11 cellular contexts compared by ENCODE assay signal in the genomic region with DNA sequence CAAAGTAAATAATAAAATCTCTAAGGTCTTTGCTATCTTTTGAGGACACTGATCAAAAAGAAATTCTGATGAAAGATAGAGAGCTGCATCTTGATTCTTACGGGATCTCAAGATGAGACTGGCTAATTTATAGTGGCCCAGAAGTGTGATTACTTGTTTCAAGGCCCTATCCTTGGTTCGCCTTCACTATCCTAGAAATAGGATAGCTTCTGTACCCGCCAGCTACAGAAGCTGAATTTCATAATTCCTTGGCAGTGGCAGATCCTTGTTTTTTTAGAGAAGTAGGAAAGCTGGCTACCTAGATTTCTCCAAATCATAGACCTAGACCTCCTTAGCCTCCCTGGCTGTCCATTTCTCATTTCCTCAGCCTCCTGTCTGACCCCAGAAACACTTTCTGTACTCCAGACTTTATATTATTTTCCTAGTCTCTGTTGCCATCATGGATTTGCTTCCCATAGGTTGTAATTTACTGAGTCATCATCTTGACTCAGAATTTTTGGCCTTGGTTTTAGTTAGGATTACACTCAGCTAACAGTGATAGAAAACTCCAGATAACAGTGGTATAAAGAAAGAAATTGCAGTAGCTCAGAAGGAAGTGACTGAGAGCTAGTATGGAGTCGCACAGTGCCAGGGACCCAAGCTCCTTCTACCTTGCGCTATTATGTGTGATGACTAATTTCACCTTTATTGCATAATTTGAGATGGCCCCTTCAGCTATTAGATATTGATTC. TPM values are rescaled to one million over a fixed set of nuclear protein-coding genes. Genes with fewer than 3 reads are reported as not detected.
DNase-seq lines count a peak whose midpoint lies in the region; ATAC-seq and TF ChIP-seq lines count a peak whose summit lies in the region.
"Had no signal": no experiment of that assay in that cellular context is flagged by ENCODE, and none has a peak within 500 bp of the region (broad histone marks: within the 10 kb centered on the region; RNA-seq: fewer than 3 reads in every experiment).

No MANE protein-coding gene starts in this region.

- H3K4me1 ChIP-seq in adrenal gland (replicated peaks in 1 of 2) (peaks cover 23 to 50% of the 10 kb centered on the region in 2 donors), hepatocyte (ENCODE audit: insufficient read depth) (peaks cover 5% of the 10 kb centered on the region), aorta (ENCODE audit: control insufficient read depth in 1 of 2, insufficient read depth in 2 of 2, low read length in 2 of 2) (peaks cover 0 to 2% of the 10 kb centered on the region in 2 donors)

- 39 to 56% (median 53%) methylated on average over 5 of the region's 5 CpGs for WGBS in adrenal gland, 4 donors
- 89% methylated on average over 5 of the region's 5 CpGs for WGBS in hepatocyte (ENCODE audit: low lambda C conversion rate, missing lambda C conversion rate)
- WGBS in aorta, 2 donors, result 85% methylated on average over 5 of the region's 5 CpGs

- H3K27me3 Mint-ChIP-seq in natural killer cell (ENCODE audit: low read depth in 2 of 2), result no peaks in the 10 kb centered on the region
- no peaks in the 10 kb centered on the region for H3K27me3 Mint-ChIP-seq in natural killer cell treated with Interleukin-12 subunit alpha and Interleukin-12 subunit beta and Interleukin-15 and Interleukin-18, amount 100 ng/mL, for 72 hours
- H3K27me3 Mint-ChIP-seq: CD4-positive, alpha-beta T cell; T-helper 17 cell had no signal

- no peaks in the 10 kb centered on the region for H3K9me2 ChIP-seq in hepatocyte (replicated peaks; ENCODE audit: insufficient read depth)

- ATAC-seq in natural killer cell, result no peak
- no peak for ATAC-seq in natural killer cell treated with Interleukin-12 subunit alpha and Interleukin-12 subunit beta and Interleukin-15 and Interleukin-18, amount 100 ng/mL, for 72 hours
- peak; percentile 66 for ATAC-seq in aorta (ENCODE audit: low FRiP score)
- ATAC-seq in GM18502 (IDR thresholded peaks at IDR 0.05; ENCODE audit: poor library complexity, unreplicated experiment), result no peak
- ATAC-seq: T-helper 17 cell had no signal

- no peaks in the 10 kb centered on the region for H3K9me3 Mint-ChIP-seq in natural killer cell
- no peaks in the 10 kb centered on the region for H3K9me3 Mint-ChIP-seq in natural killer cell treated with Interleukin-12 subunit alpha and Interleukin-12 subunit beta and Interleukin-15 and Interleukin-18, amount 100 ng/mL, for 72 hours
- H3K9me3 Mint-ChIP-seq: CD4-positive, alpha-beta T cell had no signal

- no peak for DNase-seq in natural killer cell
- DNase-seq in natural killer cell treated with Interleukin-12 subunit alpha and Interleukin-12 subunit beta and Interleukin-15 and Interleukin-18, amount 100 ng/mL, for 72 hours (ENCODE audit: low spot score), result no peak
- DNase-seq in adrenal gland, result peak in 1 of 7 donors; percentile 13
- DNase-seq in hepatocyte (ENCODE audit: low spot score), result peak; percentile 19
- no peak for DNase-seq in aorta
- no peak for DNase-seq in effector CD8-positive, alpha-beta T cell (lab: John Stamatoyannopoulos, UW)
- DNase-seq in NCI-H526 treated with DMSO at 0.1 percent for 48 hours (lab: John Stamatoyannopoulos, UW), result no peak
- DNase-seq: CD4-positive, alpha-beta T cell; NCI-H446 treated with DMSO at 0.1 percent for 48 hours; T-helper 17 cell had no signal

- TF ChIP-seq POLR2A in adrenal gland (IDR thresholded peaks at IDR 0.05), result no peak

- H3K4me3 Mint-ChIP-seq in natural killer cell, result no peak overlapping the region
- H3K4me3 Mint-ChIP-seq in natural killer cell treated with Interleukin-12 subunit alpha and Interleukin-12 subunit beta and Interleukin-15 and Interleukin-18, amount 100 ng/mL, for 72 hours, result no peak overlapping the region
- H3K4me3 Mint-ChIP-seq: CD4-positive, alpha-beta T cell; T-helper 17 cell had no signal

- TF ChIP-seq CTCF in natural killer cell (IDR thresholded peaks at IDR 0.05) (no peak), adrenal gland (IDR thresholded peaks at IDR 0.05) (no peak), hepatocyte (IDR thresholded peaks at IDR 0.05; ENCODE audit: poor library complexity) (no peak)

- H3K27ac Mint-ChIP-seq in natural killer cell, result peak overlapping the region; percentile 14 to 55
- H3K27ac Mint-ChIP-seq in natural killer cell treated with Interleukin-12 subunit alpha and Interleukin-12 subunit beta and Interleukin-15 and Interleukin-18, amount 100 ng/mL, for 72 hours, result no peak overlapping the region
- H3K27ac Mint-ChIP-seq: T-helper 17 cell had no signal

- peaks cover 89% of the 10 kb centered on the region for H4K20me1 ChIP-seq in hepatocyte (ENCODE audit: insufficient read depth, poor library complexity, severe bottlenecking)

- intact Hi-C loops in natural killer cell (cut with micrococcal nuclease), result no loop called here
- intact Hi-C loops in adrenal gland (cut with DNase I), result no loop called here
- intact Hi-C loops in aorta (cut with DNase I), result no loop called here

- no peak overlapping the region for H2AFZ ChIP-seq in hepatocyte

- H3K27ac ChIP-seq in adrenal gland (peak overlapping the region; percentile 33 to 73 (median 52)), hepatocyte (peak overlapping the region; percentile 50), aorta (ENCODE audit: low read depth in 1 of 2, low read length in 2 of 2) (no peak overlapping the region)

- H3K36me3 ChIP-seq in adrenal gland (replicated peaks in 1 of 2), result no peaks in the 10 kb centered on the region
- no peaks in the 10 kb centered on the region for H3K36me3 ChIP-seq in hepatocyte (replicated peaks; ENCODE audit: insufficient read depth, low read depth)
- H3K36me3 ChIP-seq in aorta (ENCODE audit: control insufficient read depth in 1 of 2, insufficient read depth in 2 of 2, low read length in 1 of 2), result no peaks in the 10 kb centered on the region

- no peaks in the 10 kb centered on the region for H3K36me3 Mint-ChIP-seq in natural killer cell
- no peaks in the 10 kb centered on the region for H3K36me3 Mint-ChIP-seq in natural killer cell treated with Interleukin-12 subunit alpha and Interleukin-12 subunit beta and Interleukin-15 and Interleukin-18, amount 100 ng/mL, for 72 hours

- H3K27me3 ChIP-seq in adrenal gland, result no peaks in the 10 kb centered on the region
- H3K27me3 ChIP-seq in hepatocyte, result no peaks in the 10 kb centered on the region
- no peaks in the 10 kb centered on the region for H3K27me3 ChIP-seq in aorta (ENCODE audit: control insufficient read depth in 1 of 2, insufficient read depth in 2 of 2, low read length in 1 of 2)

- H3K4me3 ChIP-seq in adrenal gland, result no peak overlapping the region
- H3K4me3 ChIP-seq in hepatocyte, result no peak overlapping the region
- H3K4me3 ChIP-seq in aorta (ENCODE audit: low read length in 2 of 2), result no peak overlapping the region

- peaks cover 99% of the 10 kb centered on the region for H3K79me2 ChIP-seq in hepatocyte

- peak overlapping the region; percentile 17 for H3K4me2 ChIP-seq in hepatocyte

- peaks cover 57 to 60% of the 10 kb centered on the region in 2 donors for H3K4me1 Mint-ChIP-seq in natural killer cell
- peaks cover 31 to 44% of the 10 kb centered on the region in 2 donors for H3K4me1 Mint-ChIP-seq in natural killer cell treated with Interleukin-12 subunit alpha and Interleukin-12 subunit beta and Interleukin-15 and Interleukin-18, amount 100 ng/mL, for 72 hours (ENCODE audit: low read depth in 2 of 2)

- no peaks in the 10 kb centered on the region for H3K9me3 ChIP-seq in adrenal gland (replicated peaks in 1 of 3)
- no peaks in the 10 kb centered on the region for H3K9me3 ChIP-seq in hepatocyte (ENCODE audit: low read depth)
- no peaks in the 10 kb centered on the region for H3K9me3 ChIP-seq in aorta (ENCODE audit: control insufficient read depth, low read length)

RNA-seq across cellular contexts. Expression of a gene that starts 27.7 kb away (rescaled TPM):
- total RNA-seq in natural killer cell, result 10 to 100 TPM; 80.2 to 84.4 (median 84.0) TPM
- total RNA-seq in natural killer cell treated with Interleukin-12 subunit alpha and Interleukin-12 subunit beta and Interleukin-15 and Interleukin-18, amount 100 ng/mL, for 72 hours, result 10 to 100 TPM; 34.8 to 48.9 TPM
- total RNA-seq in adrenal gland, result 10 to 100 TPM; 41.3 to 89.9 (median 70.6) TPM
- 10 to 100 TPM in 2 of 3 donors, 1 to 10 TPM in 1; 9.7 to 43.3 (median 15.0) TPM for polyA plus RNA-seq in adrenal gland
- total RNA-seq in hepatocyte, result 72.8 and 79.2 TPM in 2 replicates
- polyA plus RNA-seq in hepatocyte, result 15.2 and 18.0 TPM in 2 replicates
- total RNA-seq in aorta, result 10 to 100 TPM; 52.1 to 69.2 TPM
- 10 to 100 TPM in 1 of 2 donors, 1 to 10 TPM in 1; 6.9 to 12.9 TPM for polyA plus RNA-seq in aorta

Comparison
In these comparisons a context has a peak if more than half of its experiments do, and no peak if none do; other contexts are left out.
1. H3K27ac Mint-ChIP-seq: peak in natural killer cell (2 of 2); none in natural killer cell treated with Interleukin-12 subunit alpha and Interleukin-12 subunit beta and Interleukin-15 and Interleukin-18, amount 100 ng/mL, for 72 hours (0 of 2).
2. H3K27ac ChIP-seq: peak in adrenal gland (5 of 5) and hepatocyte (single experiment); none in aorta (0 of 2).